Comparison of ENCODE assay signal across 1 cellular context in the genomic region with DNA sequence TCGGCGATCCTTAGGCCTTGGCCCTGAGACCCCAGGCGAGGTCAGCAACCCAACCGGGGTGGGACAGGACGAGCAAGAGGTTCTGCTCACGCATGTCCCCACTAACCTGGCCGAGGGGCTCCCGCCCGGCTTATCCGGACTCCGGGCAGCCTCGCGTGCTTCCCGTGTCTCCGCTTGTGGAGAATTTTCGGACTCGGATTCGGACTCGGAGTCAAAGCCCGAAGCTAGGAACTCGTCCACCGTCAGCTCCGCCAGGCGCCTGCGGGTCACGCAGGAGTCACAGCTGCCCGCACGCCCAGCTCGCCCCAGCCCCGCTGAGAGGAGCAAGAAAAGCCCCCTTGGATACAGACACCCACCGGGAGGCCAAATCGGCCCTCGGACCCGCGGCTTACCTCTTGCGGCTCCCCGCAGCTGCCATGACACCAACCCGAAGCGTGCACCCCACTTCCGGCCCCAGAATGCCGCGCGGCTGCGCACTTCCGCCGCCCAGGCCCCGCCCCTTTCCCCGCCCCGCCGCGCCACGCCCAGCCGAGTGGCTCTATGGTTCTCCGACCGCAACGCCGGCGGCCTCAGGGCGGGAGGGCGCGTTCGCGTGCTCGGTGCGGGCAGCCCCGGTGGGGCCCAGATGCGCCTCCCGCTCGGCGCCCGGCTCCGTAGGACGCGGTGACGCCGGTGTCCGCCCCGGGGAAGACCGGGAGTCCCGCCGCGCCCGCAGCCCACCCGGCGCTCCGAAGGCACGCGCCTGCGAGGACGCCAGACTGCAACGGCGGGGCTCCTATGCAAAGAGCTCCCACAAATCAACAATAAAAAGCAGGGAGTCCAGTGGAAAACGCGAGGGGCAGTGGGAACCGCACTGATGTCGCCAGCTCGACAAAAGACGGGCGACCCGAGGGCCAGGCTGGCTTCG.
TF ChIP-seq lines count a peak whose summit lies in the region.

A gene (minus strand): TSS at position 434 of the 907 bp plus-strand sequence. CDS start 16 bp downstream, at position 418.

TF ChIP-seq in HEK293, 187 proteins besides CTCF, POLR2A, EP300 and RAD21 (continued from another document):
- TF ChIP-seq, protein P1, sequence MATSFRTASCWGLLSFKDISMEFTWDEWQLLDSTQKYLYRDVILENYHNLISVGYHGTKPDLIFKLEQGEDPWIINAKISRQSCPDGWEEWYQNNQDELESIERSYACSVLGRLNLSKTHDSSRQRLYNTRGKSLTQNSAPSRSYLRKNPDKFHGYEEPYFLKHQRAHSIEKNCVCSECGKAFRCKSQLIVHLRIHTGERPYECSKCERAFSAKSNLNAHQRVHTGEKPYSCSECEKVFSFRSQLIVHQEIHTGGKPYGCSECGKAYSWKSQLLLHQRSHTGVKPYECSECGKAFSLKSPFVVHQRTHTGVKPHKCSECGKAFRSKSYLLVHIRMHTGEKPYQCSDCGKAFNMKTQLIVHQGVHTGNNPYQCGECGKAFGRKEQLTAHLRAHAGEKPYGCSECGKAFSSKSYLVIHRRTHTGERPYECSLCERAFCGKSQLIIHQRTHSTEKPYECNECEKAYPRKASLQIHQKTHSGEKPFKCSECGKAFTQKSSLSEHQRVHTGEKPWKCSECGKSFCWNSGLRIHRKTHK (tag by site-specific recombination; IDR thresholded peaks at IDR 0.05), result no peak
- TF ChIP-seq ZNF2 (tag by site-specific recombination; IDR thresholded peaks at IDR 0.05) (0 out of 2 replicates have a peak, but pooled peaks have one; percentile 36), ZXDB (tag by site-specific recombination; IDR thresholded peaks at IDR 0.05) (0 out of 2 replicates have a peak, but pooled peaks have one; percentile 62), ZNF501 (tag by site-specific recombination; IDR thresholded peaks at IDR 0.05) (peak; percentile 66; the same call in 1 of the 2 replicates), ZEB2 (tag by site-specific recombination; IDR thresholded peaks at IDR 0.05) (peak; percentile 71; the same call in 1 of the 2 replicates), ZNF596 (tag by site-specific recombination; IDR thresholded peaks at IDR 0.05) (no peak), KLF1 (tag by site-specific recombination; IDR thresholded peaks at IDR 0.05) (peak; percentile 67), BCL11B (tag by site-specific recombination; IDR thresholded peaks at IDR 0.05; ENCODE audit: low read depth) (peak; percentile 91), SP2 (tag by site-specific recombination; IDR thresholded peaks at IDR 0.05) (peak; percentile 83), ZFHX2 (tag by site-specific recombination; conservative IDR thresholded peaks at IDR 0.05) (no peak), SP7 (tag by site-specific recombination; IDR thresholded peaks at IDR 0.05) (peak; percentile 65; the same call in 1 of the 2 replicates), YY1 (tag by site-specific recombination; IDR thresholded peaks at IDR 0.05) (peak; percentile 93), KLF9 (tag by site-specific recombination; IDR thresholded peaks at IDR 0.05; ENCODE audit: low read depth) (peak; percentile 85)
- TF ChIP-seq, protein P2, sequence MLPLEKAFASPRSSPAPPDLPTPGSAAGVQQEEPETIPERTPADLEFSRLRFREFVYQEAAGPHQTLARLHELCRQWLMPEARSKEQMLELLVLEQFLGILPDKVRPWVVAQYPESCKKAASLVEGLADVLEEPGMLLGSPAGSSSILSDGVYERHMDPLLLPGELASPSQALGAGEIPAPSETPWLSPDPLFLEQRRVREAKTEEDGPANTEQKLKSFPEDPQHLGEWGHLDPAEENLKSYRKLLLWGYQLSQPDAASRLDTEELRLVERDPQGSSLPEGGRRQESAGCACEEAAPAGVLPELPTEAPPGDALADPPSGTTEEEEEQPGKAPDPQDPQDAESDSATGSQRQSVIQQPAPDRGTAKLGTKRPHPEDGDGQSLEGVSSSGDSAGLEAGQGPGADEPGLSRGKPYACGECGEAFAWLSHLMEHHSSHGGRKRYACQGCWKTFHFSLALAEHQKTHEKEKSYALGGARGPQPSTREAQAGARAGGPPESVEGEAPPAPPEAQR (tag by site-specific recombination; IDR thresholded peaks at IDR 0.05), result no peak
- TF ChIP-seq, protein P3, sequence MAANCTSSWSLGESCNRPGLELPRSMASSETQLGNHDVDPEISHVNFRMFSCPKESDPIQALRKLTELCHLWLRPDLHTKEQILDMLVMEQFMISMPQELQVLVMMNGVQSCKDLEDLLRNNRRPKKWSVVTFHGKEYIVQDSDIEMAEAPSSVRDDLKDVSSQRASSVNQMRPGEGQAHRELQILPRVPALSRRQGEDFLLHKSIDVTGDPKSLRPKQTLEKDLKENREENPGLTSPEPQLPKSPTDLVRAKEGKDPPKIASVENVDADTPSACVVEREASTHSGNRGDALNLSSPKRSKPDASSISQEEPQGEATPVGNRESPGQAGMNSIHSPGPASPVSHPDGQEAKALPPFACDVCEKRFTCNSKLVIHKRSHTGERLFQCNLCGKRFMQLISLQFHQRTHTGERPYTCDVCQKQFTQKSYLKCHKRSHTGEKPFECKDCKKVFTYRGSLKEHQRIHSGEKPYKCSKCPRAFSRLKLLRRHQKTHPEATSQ (tag by site-specific recombination; IDR thresholded peaks at IDR 0.05), result 0 out of 2 replicates have a peak, but pooled peaks have one; percentile 26
